ENCODE assay signal across 2 cellular contexts in the genomic region with DNA sequence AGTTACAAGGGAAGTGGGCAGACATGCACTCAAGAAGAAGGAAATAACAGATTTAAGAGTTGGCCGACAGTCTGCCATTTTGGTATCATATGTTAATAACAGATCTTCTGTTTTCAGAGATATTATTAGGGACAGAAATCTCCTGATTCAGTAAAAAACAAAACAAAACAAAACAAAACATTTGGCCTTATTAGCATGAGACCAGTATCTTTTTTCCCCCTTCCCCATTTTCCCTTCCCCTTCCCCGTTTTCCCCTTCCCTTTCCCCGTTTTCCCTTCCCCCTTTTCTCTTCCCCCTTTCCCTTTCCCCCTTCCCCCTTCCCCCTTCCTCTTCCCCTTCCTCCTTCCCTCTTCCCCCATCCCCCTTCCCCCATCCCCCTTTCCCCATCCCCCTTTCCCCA.
TF ChIP-seq lines count a peak whose summit lies in the region.

No MANE protein-coding gene starts in this region.

TF ChIP-seq in HepG2, 621 proteins besides CTCF, POLR2A, EP300 and RAD21:
- TF ChIP-seq PCBP2 (optimal IDR thresholded peaks at IDR 0.05; ENCODE audit: low read depth, low read length, poor library complexity, severe bottlenecking) (peak; percentile 43), ZNF883 (CRISPR knock-in tag; IDR thresholded peaks at IDR 0.05; ENCODE audit: not compliant biosample characterization) (no peak), ZNF616 (CRISPR knock-in tag; IDR thresholded peaks at IDR 0.05; ENCODE audit: low read depth) (no peak), ZNF614 (CRISPR knock-in tag; IDR thresholded peaks at IDR 0.05; ENCODE audit: borderline replicate concordance) (no peak), ATF7-NPFF (CRISPR knock-in tag; IDR thresholded peaks at IDR 0.05; ENCODE audit: low read depth) (no peak), HNRNPK (IDR thresholded peaks at IDR 0.05; ENCODE audit: low read depth, low read length, poor library complexity, severe bottlenecking) (peak; percentile 96), HDAC6 (IDR thresholded peaks at IDR 0.05; ENCODE audit: low read depth, low read length) (no peak), PCBP1 (IDR thresholded peaks at IDR 0.05; ENCODE audit: borderline replicate concordance, low read depth, low read length) (0 out of 2 replicates have a peak, but pooled peaks have one; percentile 47)

TF ChIP-seq in K562, 482 proteins besides CTCF, POLR2A, EP300 and RAD21:
- TF ChIP-seq PCBP2 (IDR thresholded peaks at IDR 0.05; ENCODE audit: low read depth, low read length, poor library complexity, severe bottlenecking) (peak; percentile 72), ZNF41 (CRISPR knock-in tag; conservative IDR thresholded peaks at IDR 0.05) (no peak), HNRNPK (IDR thresholded peaks at IDR 0.05; ENCODE audit: low read depth, low read length, poor library complexity, severe bottlenecking) (peak; percentile 86), ZNF146 (CRISPR knock-in tag; IDR thresholded peaks at IDR 0.05; ENCODE audit: unreplicated experiment) (no peak), HEY1 (CRISPR knock-in tag; IDR thresholded peaks at IDR 0.05; ENCODE audit: borderline replicate concordance) (no peak), ETV5 (CRISPR knock-in tag; IDR thresholded peaks at IDR 0.05; ENCODE audit: low read depth) (no peak), ESRRB (CRISPR knock-in tag; IDR thresholded peaks at IDR 0.05; ENCODE audit: borderline replicate concordance) (no peak), ZFX (CRISPR knock-in tag; IDR thresholded peaks at IDR 0.05) (no peak), ZHX1 (conservative IDR thresholded peaks at IDR 0.05; ENCODE audit: low read length) (no peak)
- TF ChIP-seq, protein P1, sequence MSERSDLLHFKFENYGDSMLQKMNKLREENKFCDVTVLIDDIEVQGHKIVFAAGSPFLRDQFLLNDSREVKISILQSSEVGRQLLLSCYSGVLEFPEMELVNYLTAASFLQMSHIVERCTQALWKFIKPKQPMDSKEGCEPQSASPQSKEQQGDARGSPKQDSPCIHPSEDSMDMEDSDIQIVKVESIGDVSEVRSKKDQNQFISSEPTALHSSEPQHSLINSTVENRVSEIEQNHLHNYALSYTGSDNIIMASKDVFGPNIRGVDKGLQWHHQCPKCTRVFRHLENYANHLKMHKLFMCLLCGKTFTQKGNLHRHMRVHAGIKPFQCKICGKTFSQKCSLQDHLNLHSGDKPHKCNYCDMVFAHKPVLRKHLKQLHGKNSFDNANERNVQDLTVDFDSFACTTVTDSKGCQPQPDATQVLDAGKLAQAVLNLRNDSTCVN (CRISPR knock-in tag; IDR thresholded peaks at IDR 0.05): no peak
- TF ChIP-seq, protein P2, sequence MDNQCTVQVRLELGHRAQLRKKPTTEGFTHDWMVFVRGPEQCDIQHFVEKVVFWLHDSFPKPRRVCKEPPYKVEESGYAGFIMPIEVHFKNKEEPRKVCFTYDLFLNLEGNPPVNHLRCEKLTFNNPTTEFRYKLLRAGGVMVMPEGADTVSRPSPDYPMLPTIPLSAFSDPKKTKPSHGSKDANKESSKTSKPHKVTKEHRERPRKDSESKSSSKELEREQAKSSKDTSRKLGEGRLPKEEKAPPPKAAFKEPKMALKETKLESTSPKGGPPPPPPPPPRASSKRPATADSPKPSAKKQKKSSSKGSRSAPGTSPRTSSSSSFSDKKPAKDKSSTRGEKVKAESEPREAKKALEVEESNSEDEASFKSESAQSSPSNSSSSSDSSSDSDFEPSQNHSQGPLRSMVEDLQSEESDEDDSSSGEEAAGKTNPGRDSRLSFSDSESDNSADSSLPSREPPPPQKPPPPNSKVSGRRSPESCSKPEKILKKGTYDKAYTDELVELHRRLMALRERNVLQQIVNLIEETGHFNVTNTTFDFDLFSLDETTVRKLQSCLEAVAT (IDR thresholded peaks at IDR 0.05): no peak
